In genomic region chr7:1288996-1289551, GRCh38 we compare ENCODE assay signal across 19 cellular contexts. TPM values are rescaled to one million over a fixed set of nuclear protein-coding genes. Genes with fewer than 3 reads are reported as not detected.
"Had no signal": no experiment of that assay in that cellular context is flagged by ENCODE, and none has a peak within 500 bp of the region (broad histone marks: within the 10 kb centered on the region; RNA-seq: fewer than 3 reads in every experiment).

No MANE protein-coding gene starts in this region.

- H3K36me3 ChIP-seq: brain microvascular endothelial cell, esophagus muscularis mucosa, suprapubic skin had no signal

- ATAC-seq: right cardiac atrium, SK-N-SH treated with all-trans-retinoic acid at 6 μM for 48 hours had no signal

- DNase-seq: activated B cell treated with CpG ODN at 0.5 μM for 24 hours; activated CD4-positive, alpha-beta T cell treated with anti-CD3 and anti-CD28 coated beads, Interleukin-2, amount 50 U/mL, for 1 hour; activated T-cell treated with anti-CD3 and anti-CD28 coated beads for 4 hours; amniotic stem cell; brain microvascular endothelial cell; stimulated activated CD4-positive, alpha-beta T cell treated with anti-CD3 and anti-CD28 coated beads, Interleukin-2, amount 100 ng/mL, for 24 hours; stimulated activated naive CD4-positive, alpha-beta T cell treated with Interleukin-2 at 50 U/mL for 16 hours had no signal

- H3K9me3 ChIP-seq: esophagus muscularis mucosa, suprapubic skin had no signal

- H3K27ac ChIP-seq: brain microvascular endothelial cell, esophagus muscularis mucosa, suprapubic skin had no signal

RNA-seq across cellular contexts. Expression of gene UNCX, which starts 56.4 kb away (rescaled TPM):
- total RNA-seq: activated B cell treated with CpG ODN at 0.5 μM for 24 hours; activated CD8-positive, alpha-beta memory T cell treated with anti-CD3 and anti-CD28 coated beads for 36 hours; activated naive CD4-positive, alpha-beta T cell treated with anti-CD3 and anti-CD28 coated beads, Interleukin-2, amount 50 U/mL, for 72 hours; activated T-helper 2 cell treated with anti-CD3 and anti-CD28 coated beads, Interferon-gamma antibody, Interleukin-2, Interleukin-4, amounts not matched to agents 10 μg/mL and 5 μg/mL and 100 μg/mL, durations not matched to agents 14 hours and 24 hours and 36 hours; dorsolateral prefrontal cortex; esophagus muscularis mucosa; fibroblast of villous mesenchyme; liver; mesenteric fat pad; right cardiac atrium; suprapubic skin; ureter had no signal
- polyA plus RNA-seq: liver, right cardiac atrium had no signal
